In the genomic region with DNA sequence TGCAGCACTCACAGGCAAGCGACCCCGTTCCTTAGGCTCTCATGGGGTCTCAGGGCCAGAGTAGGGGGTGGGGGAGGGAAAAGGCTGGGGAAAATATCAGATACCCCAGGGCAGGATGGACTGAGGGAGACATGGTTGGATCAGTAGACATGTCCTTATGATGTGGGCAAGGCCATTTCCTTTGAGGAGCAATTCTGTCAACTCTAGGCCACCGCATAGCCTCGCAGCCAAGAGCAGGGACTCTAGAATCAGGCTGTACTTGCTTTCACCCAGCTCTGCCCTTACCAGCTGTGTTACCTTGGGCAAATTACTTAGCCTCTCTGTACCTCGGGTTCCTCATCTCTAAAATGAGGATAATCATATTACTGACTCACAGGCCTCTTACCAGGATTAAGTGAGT, we compare ENCODE assay signal across 1 cellular context.
TF ChIP-seq lines count a peak whose summit lies in the region.

No MANE protein-coding gene starts in this region.

TF ChIP-seq in A549, 52 proteins besides CTCF, POLR2A, EP300 and RAD21 (continued from another document):
- TF ChIP-seq, protein P1, sequence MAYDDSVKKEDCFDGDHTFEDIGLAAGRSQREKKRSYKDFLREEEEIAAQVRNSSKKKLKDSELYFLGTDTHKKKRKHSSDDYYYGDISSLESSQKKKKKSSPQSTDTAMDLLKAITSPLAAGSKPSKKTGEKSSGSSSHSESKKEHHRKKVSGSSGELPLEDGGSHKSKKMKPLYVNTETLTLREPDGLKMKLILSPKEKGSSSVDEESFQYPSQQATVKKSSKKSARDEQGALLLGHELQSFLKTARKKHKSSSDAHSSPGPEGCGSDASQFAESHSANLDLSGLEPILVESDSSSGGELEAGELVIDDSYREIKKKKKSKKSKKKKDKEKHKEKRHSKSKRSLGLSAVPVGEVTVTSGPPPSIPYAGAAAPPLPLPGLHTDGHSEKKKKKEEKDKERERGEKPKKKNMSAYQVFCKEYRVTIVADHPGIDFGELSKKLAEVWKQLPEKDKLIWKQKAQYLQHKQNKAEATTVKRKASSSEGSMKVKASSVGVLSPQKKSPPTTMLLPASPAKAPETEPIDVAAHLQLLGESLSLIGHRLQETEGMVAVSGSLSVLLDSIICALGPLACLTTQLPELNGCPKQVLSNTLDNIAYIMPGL (CRISPR knock-in tag; IDR thresholded peaks at IDR 0.05; ENCODE audit: borderline replicate concordance), result no peak
- TF ChIP-seq RFX5 (IDR thresholded peaks at IDR 0.05) (no peak), FOSB (CRISPR knock-in tag; IDR thresholded peaks at IDR 0.05) (no peak), MAZ (IDR thresholded peaks at IDR 0.05; ENCODE audit: borderline replicate concordance, low read depth, low read length) (no peak), SMC3 (IDR thresholded peaks at IDR 0.05) (no peak), KDM5A (IDR thresholded peaks at IDR 0.05) (no peak), CBX8 (IDR thresholded peaks at IDR 0.05) (no peak), RNF2 (IDR thresholded peaks at IDR 0.05; ENCODE audit: borderline replicate concordance, low read depth) (no peak), NPAS2 (CRISPR knock-in tag; IDR thresholded peaks at IDR 0.05; ENCODE audit: borderline replicate concordance) (no peak), JUNB (IDR thresholded peaks at IDR 0.05) (no peak), HEYL (CRISPR knock-in tag; IDR thresholded peaks at IDR 0.05) (no peak), BHLHE40 (IDR thresholded peaks at IDR 0.05; ENCODE audit: low read depth, low read length) (no peak), EHMT2 (IDR thresholded peaks at IDR 0.05; ENCODE audit: low read depth) (no peak), NFE2L2 (conservative IDR thresholded peaks at IDR 0.05; ENCODE audit: low read length) (no peak), POLR2AphosphoS2 (conservative IDR thresholded peaks at IDR 0.05; ENCODE audit: low read length) (no peak)
- TF ChIP-seq, protein P2, sequence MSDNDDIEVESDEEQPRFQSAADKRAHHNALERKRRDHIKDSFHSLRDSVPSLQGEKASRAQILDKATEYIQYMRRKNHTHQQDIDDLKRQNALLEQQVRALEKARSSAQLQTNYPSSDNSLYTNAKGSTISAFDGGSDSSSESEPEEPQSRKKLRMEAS (IDR thresholded peaks at IDR 0.05), result no peak
- TF ChIP-seq, protein P3, sequence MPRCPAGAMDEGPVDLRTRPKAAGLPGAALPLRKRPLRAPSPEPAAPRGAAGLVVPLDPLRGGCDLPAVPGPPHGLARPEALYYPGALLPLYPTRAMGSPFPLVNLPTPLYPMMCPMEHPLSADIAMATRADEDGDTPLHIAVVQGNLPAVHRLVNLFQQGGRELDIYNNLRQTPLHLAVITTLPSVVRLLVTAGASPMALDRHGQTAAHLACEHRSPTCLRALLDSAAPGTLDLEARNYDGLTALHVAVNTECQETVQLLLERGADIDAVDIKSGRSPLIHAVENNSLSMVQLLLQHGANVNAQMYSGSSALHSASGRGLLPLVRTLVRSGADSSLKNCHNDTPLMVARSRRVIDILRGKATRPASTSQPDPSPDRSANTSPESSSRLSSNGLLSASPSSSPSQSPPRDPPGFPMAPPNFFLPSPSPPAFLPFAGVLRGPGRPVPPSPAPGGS (IDR thresholded peaks at IDR 0.05), result no peak
